Comparison of ENCODE assay signal across 28 cellular contexts in the genomic region with DNA sequence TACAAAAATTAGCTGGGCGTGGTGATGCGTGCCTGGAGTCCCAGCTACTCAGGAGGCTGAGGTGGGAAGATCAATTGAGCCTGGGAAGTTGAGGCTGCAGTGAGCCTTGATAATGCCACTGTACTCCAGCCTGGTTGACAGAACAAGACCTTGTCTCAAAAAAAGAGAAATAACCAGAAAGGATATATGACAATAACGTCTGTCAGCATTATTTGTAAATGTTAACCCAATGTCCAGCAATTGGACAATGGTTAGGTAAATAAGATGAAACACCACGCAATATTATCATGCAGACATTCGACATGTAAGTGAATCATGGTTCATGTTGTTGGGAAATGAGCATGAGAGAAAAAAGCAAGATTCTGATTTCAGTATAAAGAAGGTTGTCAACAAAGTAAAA.
"Had no signal": no experiment of that assay in that cellular context is flagged by ENCODE, and none has a peak within 500 bp of the region (broad histone marks: within the 10 kb centered on the region; RNA-seq: fewer than 3 reads in every experiment).

No MANE protein-coding gene starts in this region.

- ATAC-seq: activated CD8-positive, alpha-beta memory T cell treated with anti-CD3 and anti-CD28 coated beads, Interleukin-2, amount 10 ng/mL, durations not matched to agents 7 days and 5 days; activated CD8-positive, alpha-beta T cell treated with anti-CD3 and anti-CD28 coated beads, Interleukin-2, amount 10 ng/mL, durations not matched to agents 7 days and 5 days; activated naive CD8-positive, alpha-beta T cell treated with anti-CD3 and anti-CD28 coated beads, Interleukin-2, amount 50 U/mL, for 24 hours had no signal

- H3K27me3 ChIP-seq: ascending aorta had no signal

- H3K4me1 ChIP-seq: ascending aorta had no signal

- H3K27ac ChIP-seq: ascending aorta, VCaP had no signal

- H3K36me3 ChIP-seq: ascending aorta had no signal

- FAIRE-seq: TTC549 had no signal

- H3K9me3 ChIP-seq: ascending aorta had no signal

- DNase-seq: activated B cell treated with CpG ODN at 0.5 μM for 24 hours; activated CD4-positive, alpha-beta memory T cell treated with anti-CD3 and anti-CD28 coated beads, Interleukin-2, amount 10 ng/mL, durations not matched to agents 7 days and 5 days; activated CD4-positive, alpha-beta T cell treated with anti-CD3 and anti-CD28 coated beads for 4 hours; activated CD4-positive, alpha-beta T cell treated with anti-CD3 and anti-CD28 coated beads, Interleukin-2, amount 10 ng/mL, durations not matched to agents 24 days and 14 days; activated CD4-positive, alpha-beta T cell treated with anti-CD3 and anti-CD28 coated beads, Interleukin-2, amount 50 U/mL, for 1 hour; activated CD4-positive, alpha-beta T cell treated with anti-CD3 and anti-CD28 coated beads, Interleukin-2, amount 50 U/mL, for 48 hours; activated CD4-positive, CD25-positive, alpha-beta regulatory T cell treated with anti-CD3 and anti-CD28 coated beads, Interleukin-2, amount 50 U/mL, for 72 hours; activated CD8-positive, alpha-beta memory T cell treated with anti-CD3 and anti-CD28 coated beads for 24 hours; activated CD8-positive, alpha-beta memory T cell treated with anti-CD3 and anti-CD28 coated beads, Interleukin-2, amount 10 ng/mL, durations not matched to agents 7 days and 5 days; activated CD8-positive, alpha-beta memory T cell treated with anti-CD3 and anti-CD28 coated beads, Interleukin-2, amount 50 U/mL, for 48 hours; activated CD8-positive, alpha-beta T cell treated with anti-CD3 and anti-CD28 coated beads, Interleukin-2, amount 10 ng/mL, durations not matched to agents 7 days and 5 days; activated effector memory CD4-positive, alpha-beta T cell treated with Interleukin-2 at 50 U/mL for 16 hours; activated gamma-delta T cell; activated naive CD4-positive, alpha-beta T cell treated with anti-CD3 and anti-CD28 coated beads, Interleukin-2, amount 10 ng/mL, durations not matched to agents 7 days and 5 days; activated naive CD4-positive, alpha-beta T cell treated with Interleukin-2 at 50 U/mL for 16 hours; activated naive CD8-positive, alpha-beta T cell treated with anti-CD3 and anti-CD28 coated beads, Interleukin-2, amount 10 ng/mL, durations not matched to agents 7 days and 5 days; activated naive CD8-positive, alpha-beta T cell treated with anti-CD3 and anti-CD28 coated beads, Interleukin-2, amount 50 U/mL, for 24 hours; activated T-cell treated with anti-CD3 and anti-CD28 coated beads, Interleukin-2, amount 50 U/mL, for 24 hours; activated T-cell treated with anti-CD3 and anti-CD28 coated beads, Interleukin-2, amount 50 U/mL, for 48 hours; amygdala; anterior cingulate cortex; central memory CD4-positive, alpha-beta T cell; T-helper 1 cell; T-helper 2 cell; T-helper 9 cell had no signal

- H3K4me3 ChIP-seq: ascending aorta had no signal
